Comparison of ENCODE assay signal across 1 cellular context in genomic region chr10:88347597-88348304, GRCh38.
TF ChIP-seq lines count a peak whose summit lies in the region.

No MANE protein-coding gene starts in this region.

TF ChIP-seq in HepG2, 621 proteins besides CTCF, POLR2A, EP300 and RAD21 (continued from another document):
- TF ChIP-seq ZBTB3 (CRISPR knock-in tag; IDR thresholded peaks at IDR 0.05; ENCODE audit: borderline replicate concordance, low read depth) (no peak), HNRNPK (IDR thresholded peaks at IDR 0.05; ENCODE audit: low read depth, low read length, poor library complexity, severe bottlenecking) (no peak)
